Comparison of ENCODE assay signal across 1 cellular context in the genomic region with DNA sequence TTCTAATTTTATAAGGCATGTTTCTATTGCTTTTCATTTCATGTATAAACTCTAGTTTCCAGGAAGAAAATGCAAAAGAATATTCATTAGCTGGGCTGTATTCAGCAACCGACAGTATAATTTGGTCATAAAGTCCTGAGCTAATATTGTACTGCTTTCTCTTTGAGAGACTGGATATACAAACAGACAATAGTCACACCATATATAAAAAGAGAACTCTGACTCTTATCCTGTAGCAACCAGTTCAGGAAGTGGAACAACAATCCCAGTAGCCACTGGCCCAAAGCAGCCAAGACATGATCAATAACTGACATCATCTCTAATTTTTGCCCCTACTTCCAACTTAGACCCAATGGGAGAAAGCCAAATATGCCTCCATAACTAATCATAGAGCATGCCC.
TF ChIP-seq lines count a peak whose summit lies in the region.

No MANE protein-coding gene starts in this region.

TF ChIP-seq in WTC11, 78 proteins besides CTCF, POLR2A, EP300 and RAD21 (continued from another document):
- TF ChIP-seq, protein P1, sequence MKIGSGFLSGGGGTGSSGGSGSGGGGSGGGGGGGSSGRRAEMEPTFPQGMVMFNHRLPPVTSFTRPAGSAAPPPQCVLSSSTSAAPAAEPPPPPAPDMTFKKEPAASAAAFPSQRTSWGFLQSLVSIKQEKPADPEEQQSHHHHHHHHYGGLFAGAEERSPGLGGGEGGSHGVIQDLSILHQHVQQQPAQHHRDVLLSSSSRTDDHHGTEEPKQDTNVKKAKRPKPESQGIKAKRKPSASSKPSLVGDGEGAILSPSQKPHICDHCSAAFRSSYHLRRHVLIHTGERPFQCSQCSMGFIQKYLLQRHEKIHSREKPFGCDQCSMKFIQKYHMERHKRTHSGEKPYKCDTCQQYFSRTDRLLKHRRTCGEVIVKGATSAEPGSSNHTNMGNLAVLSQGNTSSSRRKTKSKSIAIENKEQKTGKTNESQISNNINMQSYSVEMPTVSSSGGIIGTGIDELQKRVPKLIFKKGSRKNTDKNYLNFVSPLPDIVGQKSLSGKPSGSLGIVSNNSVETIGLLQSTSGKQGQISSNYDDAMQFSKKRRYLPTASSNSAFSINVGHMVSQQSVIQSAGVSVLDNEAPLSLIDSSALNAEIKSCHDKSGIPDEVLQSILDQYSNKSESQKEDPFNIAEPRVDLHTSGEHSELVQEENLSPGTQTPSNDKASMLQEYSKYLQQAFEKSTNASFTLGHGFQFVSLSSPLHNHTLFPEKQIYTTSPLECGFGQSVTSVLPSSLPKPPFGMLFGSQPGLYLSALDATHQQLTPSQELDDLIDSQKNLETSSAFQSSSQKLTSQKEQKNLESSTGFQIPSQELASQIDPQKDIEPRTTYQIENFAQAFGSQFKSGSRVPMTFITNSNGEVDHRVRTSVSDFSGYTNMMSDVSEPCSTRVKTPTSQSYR (CRISPR knock-in tag; IDR thresholded peaks at IDR 0.05), result no peak
- TF ChIP-seq ZNF138 (CRISPR knock-in tag; conservative IDR thresholded peaks at IDR 0.05), result no peak
TF ChIP-seq in WTC11: peak in this region for 0.
